Comparison of ENCODE assay signal across 1 cellular context in the genomic region with DNA sequence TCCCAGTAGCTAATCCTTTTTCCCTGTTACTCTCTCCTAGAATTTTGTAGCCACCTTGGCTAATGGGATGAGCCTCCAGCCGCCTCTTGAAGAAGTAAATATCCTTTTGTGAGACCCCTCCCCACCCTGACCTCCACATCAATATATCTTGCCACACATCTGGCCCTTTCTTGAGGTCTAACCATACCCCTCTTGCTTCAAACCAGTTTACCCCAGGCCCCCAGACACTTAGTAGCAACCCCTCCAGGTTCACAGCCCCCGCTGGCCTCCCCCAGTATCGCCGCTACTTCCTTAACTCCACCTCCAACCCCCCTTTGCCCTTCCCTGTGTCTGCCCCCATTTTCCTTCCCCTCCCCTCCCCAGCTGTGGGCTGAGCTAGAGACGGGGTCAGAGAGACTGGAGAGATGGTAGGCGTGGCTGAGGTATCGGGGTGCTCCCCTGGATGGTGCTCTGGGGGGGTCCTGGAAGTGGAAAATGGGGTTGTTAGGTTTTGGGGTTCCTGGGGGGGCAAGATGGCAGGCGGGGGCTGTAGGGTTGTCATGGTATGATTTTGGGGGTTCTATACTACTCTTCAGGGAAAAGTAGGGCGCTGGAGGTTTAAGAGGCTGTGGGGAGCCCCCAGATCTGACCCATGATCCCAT.
TF ChIP-seq lines count a peak whose summit lies in the region.

No MANE protein-coding gene starts in this region.

TF ChIP-seq in H1, 55 proteins besides CTCF, POLR2A, EP300 and RAD21:
- no peak for TF ChIP-seq SP4 (IDR thresholded peaks at IDR 0.05; ENCODE audit: low read length)
- no peak for TF ChIP-seq ZNF274 (IDR thresholded peaks at IDR 0.05; ENCODE audit: borderline replicate concordance, extremely low read depth, low read length)
- no peak for TF ChIP-seq CHD2 (IDR thresholded peaks at IDR 0.05; ENCODE audit: low read length)
- TF ChIP-seq, protein P1, sequence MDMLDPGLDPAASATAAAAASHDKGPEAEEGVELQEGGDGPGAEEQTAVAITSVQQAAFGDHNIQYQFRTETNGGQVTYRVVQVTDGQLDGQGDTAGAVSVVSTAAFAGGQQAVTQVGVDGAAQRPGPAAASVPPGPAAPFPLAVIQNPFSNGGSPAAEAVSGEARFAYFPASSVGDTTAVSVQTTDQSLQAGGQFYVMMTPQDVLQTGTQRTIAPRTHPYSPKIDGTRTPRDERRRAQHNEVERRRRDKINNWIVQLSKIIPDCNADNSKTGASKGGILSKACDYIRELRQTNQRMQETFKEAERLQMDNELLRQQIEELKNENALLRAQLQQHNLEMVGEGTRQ (IDR thresholded peaks at IDR 0.05; ENCODE audit: low read length), result no peak
